25 cellular contexts compared by ENCODE assay signal in the genomic region with DNA sequence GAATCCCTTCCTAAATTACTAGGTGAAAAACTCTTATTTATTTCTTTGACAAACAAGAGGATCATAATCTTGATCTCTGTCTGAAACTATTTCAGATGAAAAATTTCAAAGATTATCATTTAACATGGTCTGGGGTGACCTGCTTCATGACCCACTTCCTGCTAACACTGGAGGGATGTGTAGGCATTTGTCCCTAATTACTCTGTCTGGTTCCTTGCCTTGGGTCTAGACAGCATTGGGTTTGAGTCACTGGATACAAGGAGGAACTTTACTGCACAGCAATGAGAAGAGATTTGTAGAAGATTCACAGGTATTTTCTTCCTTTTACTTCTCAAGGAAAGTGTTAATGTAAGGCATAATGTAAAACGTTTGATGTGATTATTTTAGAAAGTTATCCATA.
DNase-seq lines count a peak whose midpoint lies in the region; ATAC-seq and TF ChIP-seq lines count a peak whose summit lies in the region.
"Had no signal": no experiment of that assay in that cellular context is flagged by ENCODE, and none has a peak within 500 bp of the region (broad histone marks: within the 10 kb centered on the region; RNA-seq: fewer than 3 reads in every experiment).

No MANE protein-coding gene starts in this region.

- H3K36me3 Mint-ChIP-seq in activated naive CD4-positive, alpha-beta T cell treated with anti-CD3 and anti-CD28 coated beads for 36 hours (ENCODE audit: low read depth): peaks cover 65% of the 10 kb centered on the region
- H3K36me3 Mint-ChIP-seq in activated naive CD8-positive, alpha-beta T cell treated with anti-CD3 and anti-CD28 coated beads, Interleukin-2, amount 10 ng/mL, durations not matched to agents 7 days and 5 days: peaks cover 65% of the 10 kb centered on the region
- peaks cover 15% of the 10 kb centered on the region for H3K36me3 Mint-ChIP-seq in stimulated activated naive CD8-positive, alpha-beta T cell treated with anti-CD3 and anti-CD28 coated beads, Interleukin-15, Interleukin-2, amounts not matched to agents 100 ng/mL and 50 ng/mL, for 24 hours (ENCODE audit: low read depth)
- H3K36me3 Mint-ChIP-seq in Calu3 (ENCODE audit: insufficient read depth, unreplicated experiment): no peaks in the 10 kb centered on the region

- BruUV-seq in OCI-LY7 (replicated peaks; lab: Mats Ljungman, UMichigan) (no TSS peak), Calu3 (replicated peaks; lab: Mats Ljungman, UMichigan) (no TSS peak)

- H3K9me3 ChIP-seq in OCI-LY7 (ENCODE audit: low read length): no peaks in the 10 kb centered on the region
- H3K9me3 ChIP-seq: gastrocnemius medialis, spleen had no signal

- no peaks in the 10 kb centered on the region for H3K9me2 ChIP-seq in OCI-LY7 (ENCODE audit: insufficient read depth, low read length)

- peak overlapping the region; percentile 89 for H3K27ac Mint-ChIP-seq in activated naive CD4-positive, alpha-beta T cell treated with anti-CD3 and anti-CD28 coated beads for 36 hours
- peak overlapping the region; percentile 49 for H3K27ac Mint-ChIP-seq in activated naive CD8-positive, alpha-beta T cell treated with anti-CD3 and anti-CD28 coated beads, Interleukin-2, amount 10 ng/mL, durations not matched to agents 7 days and 5 days
- peak overlapping the region; percentile 89 for H3K27ac Mint-ChIP-seq in stimulated activated naive CD8-positive, alpha-beta T cell treated with anti-CD3 and anti-CD28 coated beads, Interleukin-15, Interleukin-2, amounts not matched to agents 100 ng/mL and 50 ng/mL, for 24 hours
- no peak overlapping the region for H3K27ac Mint-ChIP-seq in Calu3 (ENCODE audit: unreplicated experiment)
- H3K27ac Mint-ChIP-seq: GM23338, HFFc6 had no signal

- H3K4me3 ChIP-seq in OCI-LY7 (ENCODE audit: low read depth, low read length, poor library complexity, severe bottlenecking): no peak overlapping the region
- H3K4me3 ChIP-seq: gastrocnemius medialis, GM23338, hepatocyte, spleen had no signal

- no peak overlapping the region for H2AFZ ChIP-seq in OCI-LY7 (ENCODE audit: low read length)
- H2AFZ ChIP-seq: GM23338, hepatocyte had no signal

- H3K4me3 Mint-ChIP-seq in activated naive CD4-positive, alpha-beta T cell treated with anti-CD3 and anti-CD28 coated beads for 36 hours: peak overlapping the region; percentile 7
- H3K4me3 Mint-ChIP-seq in activated naive CD8-positive, alpha-beta T cell treated with anti-CD3 and anti-CD28 coated beads, Interleukin-2, amount 10 ng/mL, durations not matched to agents 7 days and 5 days: peak overlapping the region; percentile 13
- H3K4me3 Mint-ChIP-seq in stimulated activated naive CD8-positive, alpha-beta T cell treated with anti-CD3 and anti-CD28 coated beads, Interleukin-15, Interleukin-2, amounts not matched to agents 100 ng/mL and 50 ng/mL, for 24 hours: peak overlapping the region; percentile 46
- H3K4me3 Mint-ChIP-seq in Calu3 (ENCODE audit: low read depth, unreplicated experiment): no peak overlapping the region
- H3K4me3 Mint-ChIP-seq: GM23338, HFFc6 had no signal

- CTCF ChIA-PET in activated naive CD4-positive, alpha-beta T cell treated with anti-CD3 and anti-CD28 coated beads for 36 hours (lab: Charles Lee): interaction anchor here (0.9 to 1.9 kb wide), 3 partner anchors 21 to 71 kb away, joined by 3 to 10 read pairs (median 7); no protein-coding TSS in a partner anchor
- CTCF ChIA-PET in OCI-LY7 (lab: Charles Lee; ENCODE audit: unreplicated experiment): no interaction called here
- CTCF ChIA-PET in Calu3 (lab: Charles Lee): no interaction called here
- CTCF ChIA-PET in HEK293T (lab: Yijun Ruan, JAX): no interaction called here

- no peak for DNase-seq in activated naive CD4-positive, alpha-beta T cell treated with anti-CD3 and anti-CD28 coated beads for 36 hours
- no peak for DNase-seq in activated naive CD4-positive, alpha-beta T cell treated with anti-CD3 and anti-CD28 coated beads, Interleukin-2, amount 50 U/mL, for 16 hours
- DNase-seq in OCI-LY7 (ENCODE audit: low spot score) (no peak), Calu3 (no peak), glomerular visceral epithelial cell (ENCODE audit: extremely low spot score) (no peak), HEK293T (ENCODE audit: extremely low spot score) (no peak)
- DNase-seq in activated naive CD8-positive, alpha-beta T cell treated with anti-CD3 and anti-CD28 coated beads, Interleukin-2, amount 10 ng/mL, durations not matched to agents 7 days and 5 days: no peak
- DNase-seq: activated CD8-positive, alpha-beta memory T cell treated with anti-CD3 and anti-CD28 coated beads for 24 hours; brain microvascular endothelial cell; DMS 273 treated with DMSO at 0.1 percent for 48 hours; gastrocnemius medialis; HFFc6; KG1; mammary epithelial cell; NCI-H146; NCI-H2107; NCI-H446; NCI-H774; right cardiac atrium; spleen; T-helper 9 cell had no signal

- TF ChIP-seq CTCF in OCI-LY7 (conservative IDR thresholded peaks at IDR 0.05; ENCODE audit: low read length): no peak
- TF ChIP-seq CTCF in Calu3 (IDR thresholded peaks at IDR 0.05; ENCODE audit: unreplicated experiment): no peak

- peaks cover 92% of the 10 kb centered on the region for H3K4me1 Mint-ChIP-seq in activated naive CD4-positive, alpha-beta T cell treated with anti-CD3 and anti-CD28 coated beads for 36 hours (ENCODE audit: low read depth)
- peaks cover 76% of the 10 kb centered on the region for H3K4me1 Mint-ChIP-seq in activated naive CD8-positive, alpha-beta T cell treated with anti-CD3 and anti-CD28 coated beads, Interleukin-2, amount 10 ng/mL, durations not matched to agents 7 days and 5 days
- peaks cover 95% of the 10 kb centered on the region for H3K4me1 Mint-ChIP-seq in stimulated activated naive CD8-positive, alpha-beta T cell treated with anti-CD3 and anti-CD28 coated beads, Interleukin-15, Interleukin-2, amounts not matched to agents 100 ng/mL and 50 ng/mL, for 24 hours (ENCODE audit: low read depth)
- H3K4me1 Mint-ChIP-seq in Calu3 (ENCODE audit: low read depth, unreplicated experiment): no peaks in the 10 kb centered on the region

- H3K36me3 ChIP-seq in OCI-LY7 (ENCODE audit: insufficient read depth, low read length): peaks cover 82% of the 10 kb centered on the region
- H3K36me3 ChIP-seq: brain microvascular endothelial cell, gastrocnemius medialis, spleen had no signal

- no peaks in the 10 kb centered on the region for H3K9me3 Mint-ChIP-seq in activated naive CD4-positive, alpha-beta T cell treated with anti-CD3 and anti-CD28 coated beads for 36 hours
- H3K9me3 Mint-ChIP-seq in activated naive CD8-positive, alpha-beta T cell treated with anti-CD3 and anti-CD28 coated beads, Interleukin-2, amount 10 ng/mL, durations not matched to agents 7 days and 5 days: no peaks in the 10 kb centered on the region
- H3K9me3 Mint-ChIP-seq in stimulated activated naive CD8-positive, alpha-beta T cell treated with anti-CD3 and anti-CD28 coated beads, Interleukin-15, Interleukin-2, amounts not matched to agents 100 ng/mL and 50 ng/mL, for 24 hours: no peaks in the 10 kb centered on the region
- H3K9me3 Mint-ChIP-seq in Calu3 (ENCODE audit: low read depth, unreplicated experiment): no peaks in the 10 kb centered on the region
- H3K9me3 Mint-ChIP-seq: GM23338, HFFc6 had no signal

- H3K27me3 Mint-ChIP-seq in activated naive CD4-positive, alpha-beta T cell treated with anti-CD3 and anti-CD28 coated beads for 36 hours (ENCODE audit: low read depth): no peaks in the 10 kb centered on the region
- no peaks in the 10 kb centered on the region for H3K27me3 Mint-ChIP-seq in activated naive CD8-positive, alpha-beta T cell treated with anti-CD3 and anti-CD28 coated beads, Interleukin-2, amount 10 ng/mL, durations not matched to agents 7 days and 5 days
- H3K27me3 Mint-ChIP-seq in stimulated activated naive CD8-positive, alpha-beta T cell treated with anti-CD3 and anti-CD28 coated beads, Interleukin-15, Interleukin-2, amounts not matched to agents 100 ng/mL and 50 ng/mL, for 24 hours: no peaks in the 10 kb centered on the region
- H3K27me3 Mint-ChIP-seq in Calu3 (ENCODE audit: unreplicated experiment): peaks cover 33% of the 10 kb centered on the region

- peak; percentile 37 for ATAC-seq in activated naive CD8-positive, alpha-beta T cell treated with anti-CD3 and anti-CD28 coated beads, Interleukin-2, amount 10 ng/mL, durations not matched to agents 7 days and 5 days (ENCODE audit: low read depth)
- ATAC-seq: gastrocnemius medialis, GM23338, right cardiac atrium, SK-N-SH treated with all-trans-retinoic acid at 6 μM for 48 hours had no signal

- intact Hi-C loops in activated naive CD4-positive, alpha-beta T cell treated with anti-CD3 and anti-CD28 coated beads for 36 hours (cut with micrococcal nuclease): loop anchor here (1.0 kb wide), 5 partner anchors 7 to 45 kb away; no protein-coding TSS in a partner anchor
- intact Hi-C loops in OCI-LY7 (cut with micrococcal nuclease; ENCODE audit: unreplicated experiment) (no loop called here), Calu3 (cut with micrococcal nuclease; ENCODE audit: unreplicated experiment) (no loop called here)

- H3K4me2 ChIP-seq in OCI-LY7 (ENCODE audit: low read length): 0 out of 2 replicates have a peak overlapping the region, but pooled peaks have one; percentile 6
- H3K4me2 ChIP-seq: GM23338, hepatocyte had no signal

- POLR2A ChIA-PET in OCI-LY7 (lab: Charles Lee) (interaction anchor here (0.6 to 2.5 kb wide), 5 partner anchors 10 to 59 kb away, joined by 3 to 11 read pairs (median 4); no protein-coding TSS in a partner anchor), HEK293T (lab: Yijun Ruan, JAX) (no interaction called here)
- POLR2A ChIA-PET in activated naive CD8-positive, alpha-beta T cell treated with anti-CD3 and anti-CD28 coated beads, Interleukin-2, amount 10 ng/mL, durations not matched to agents 7 days and 5 days (lab: Charles Lee): interaction anchor here (1.3 to 2.3 kb wide), 2 partner anchors 15 to 20 kb away, joined by 4 to 5 read pairs; no protein-coding TSS in a partner anchor

- peaks cover 16% of the 10 kb centered on the region for H3K4me1 ChIP-seq in OCI-LY7 (ENCODE audit: insufficient read depth, low read length, poor library complexity, severe bottlenecking)
- H3K4me1 ChIP-seq: gastrocnemius medialis, spleen had no signal

- H3K79me2 ChIP-seq in OCI-LY7 (ENCODE audit: insufficient read depth, low read depth, low read length): peaks cover 83% of the 10 kb centered on the region
- H3K79me2 ChIP-seq: hepatocyte had no signal

- no peak overlapping the region for H3K27ac ChIP-seq in OCI-LY7 (ENCODE audit: low read depth, low read length, poor library complexity, severe bottlenecking)
- H3K27ac ChIP-seq: brain microvascular endothelial cell, gastrocnemius medialis, hepatocyte, spleen had no signal

- peaks cover 19% of the 10 kb centered on the region; the same call in 1 of the 2 replicates for H4K20me1 ChIP-seq in OCI-LY7 (ENCODE audit: insufficient read depth, low read length)

TF ChIP-seq in HEK293T, 16 proteins besides CTCF, POLR2A, EP300 and RAD21 (continues in another document):
- TF ChIP-seq FOXM1 (IDR thresholded peaks at IDR 0.05; ENCODE audit: borderline replicate concordance): no peak
